Comparison of ENCODE assay signal across 18 cellular contexts in genomic region chr2:150171065-150171548, GRCh38.
DNase-seq lines count a peak whose midpoint lies in the region; ATAC-seq lines count a peak whose summit lies in the region.
"Had no signal": no experiment of that assay in that cellular context is flagged by ENCODE, and none has a peak within 500 bp of the region (broad histone marks: within the 10 kb centered on the region; RNA-seq: fewer than 3 reads in every experiment).

No MANE protein-coding gene starts in this region.

- no peaks in the 10 kb centered on the region for H3K27me3 Mint-ChIP-seq in activated naive CD4-positive, alpha-beta T cell treated with anti-CD3 and anti-CD28 coated beads, Interleukin-2, amount 50 U/mL, for 24 hours
- H3K27me3 Mint-ChIP-seq in stimulated activated naive CD8-positive, alpha-beta T cell treated with anti-CD3 and anti-CD28 coated beads, Interleukin-15, amount 100 ng/mL, for 72 hours = no peaks in the 10 kb centered on the region
- H3K27me3 Mint-ChIP-seq: CD4-positive, alpha-beta memory T cell; IgD-negative memory B cell had no signal

- H3K27ac Mint-ChIP-seq in activated naive CD4-positive, alpha-beta T cell treated with anti-CD3 and anti-CD28 coated beads, Interleukin-2, amount 50 U/mL, for 24 hours = peak overlapping the region; percentile 48
- H3K27ac Mint-ChIP-seq in stimulated activated naive CD8-positive, alpha-beta T cell treated with anti-CD3 and anti-CD28 coated beads, Interleukin-15, amount 100 ng/mL, for 72 hours = no peak overlapping the region
- H3K27ac Mint-ChIP-seq: CD14-positive monocyte; CD4-positive, alpha-beta memory T cell; HFFc6; IgD-negative memory B cell had no signal

- H3K79me1 ChIP-seq in mesenchymal stem cell (replicated peaks; ENCODE audit: low read length, poor library complexity, severe bottlenecking) = no peaks in the 10 kb centered on the region

- no peaks in the 10 kb centered on the region for H3K36me3 Mint-ChIP-seq in activated naive CD4-positive, alpha-beta T cell treated with anti-CD3 and anti-CD28 coated beads, Interleukin-2, amount 50 U/mL, for 24 hours
- H3K36me3 Mint-ChIP-seq: CD14-positive monocyte; CD4-positive, alpha-beta memory T cell; IgD-negative memory B cell had no signal

- H3K9me3 Mint-ChIP-seq in activated naive CD4-positive, alpha-beta T cell treated with anti-CD3 and anti-CD28 coated beads, Interleukin-2, amount 50 U/mL, for 24 hours = no peaks in the 10 kb centered on the region
- H3K9me3 Mint-ChIP-seq in stimulated activated naive CD8-positive, alpha-beta T cell treated with anti-CD3 and anti-CD28 coated beads, Interleukin-15, amount 100 ng/mL, for 72 hours = peaks cover 10 to 21% of the 10 kb centered on the region in 2 donors

- no peak overlapping the region for H2AK5ac ChIP-seq in mesenchymal stem cell (ENCODE audit: low read length, severe bottlenecking)

- no peak overlapping the region for H3K9ac ChIP-seq in mesenchymal stem cell (ENCODE audit: low read length)
- H3K9ac ChIP-seq: BLaER1 had no signal

- H3K9me3 ChIP-seq in mesenchymal stem cell (ENCODE audit: control insufficient read depth, low read length) = no peaks in the 10 kb centered on the region

- peak overlapping the region; percentile 23 for H2BK15ac ChIP-seq in mesenchymal stem cell (ENCODE audit: low read depth, poor library complexity, severe bottlenecking)

- no peaks in the 10 kb centered on the region for H3K36me3 ChIP-seq in mesenchymal stem cell (ENCODE audit: control insufficient read depth in 1 of 2, insufficient read depth in 2 of 2, low read depth in 1 of 2, low read length in 2 of 2)
- H3K36me3 ChIP-seq: BLaER1 had no signal

- WGBS in mesenchymal stem cell = 99% methylated on average over 34 of the region's 43 CpGs

- no peak overlapping the region for H3K27ac ChIP-seq in mesenchymal stem cell (ENCODE audit: low read length, poor library complexity, severe bottlenecking)
- H3K27ac ChIP-seq: BLaER1 had no signal

- H2BK12ac ChIP-seq in mesenchymal stem cell (ENCODE audit: low read length in 2 of 2) = peak overlapping the region in 1 of 2 experiments; percentile 15

- no peak overlapping the region for H3K4me3 ChIP-seq in mesenchymal stem cell (ENCODE audit: insufficient read depth in 1 of 2, low read depth in 1 of 2, low read length in 2 of 2)
- H3K4me3 ChIP-seq: BLaER1, GM12878 had no signal

- no peak for DNase-seq in activated naive CD4-positive, alpha-beta T cell treated with Interleukin-2 at 50 U/mL for 16 hours
- no peak for DNase-seq in stimulated activated naive CD8-positive, alpha-beta T cell treated with anti-CD3 and anti-CD28 coated beads, Interleukin-15, amount 100 ng/mL, for 72 hours
- DNase-seq in stimulated activated naive CD8-positive, alpha-beta T cell treated with anti-CD3 and anti-CD28 coated beads, Interleukin-15, Interleukin-2, amounts not matched to agents 100 U/mL and 50 U/mL, for 24 hours = no peak
- DNase-seq in mesenchymal stem cell (no peak), OCI-M2 (lab: John Stamatoyannopoulos, UW; ENCODE audit: unreplicated experiment) (no peak), hippocampal formation (lab: John Stamatoyannopoulos, UW) (no peak)
- DNase-seq: 8988T; CD4-positive, alpha-beta memory T cell; DMS79 treated with DMSO at 0.1 percent for 48 hours; HFFc6 had no signal

- peaks cover 1% of the 10 kb centered on the region for H3K4me1 ChIP-seq in mesenchymal stem cell (ENCODE audit: control insufficient read depth, insufficient read depth, low read depth, low read length)

- H4K8ac ChIP-seq in mesenchymal stem cell (ENCODE audit: low read length) = no peak overlapping the region

- H3K4me1 Mint-ChIP-seq in activated naive CD4-positive, alpha-beta T cell treated with anti-CD3 and anti-CD28 coated beads, Interleukin-2, amount 50 U/mL, for 24 hours = no peaks in the 10 kb centered on the region
- no peaks in the 10 kb centered on the region for H3K4me1 Mint-ChIP-seq in stimulated activated naive CD8-positive, alpha-beta T cell treated with anti-CD3 and anti-CD28 coated beads, Interleukin-15, amount 100 ng/mL, for 72 hours
- H3K4me1 Mint-ChIP-seq: CD14-positive monocyte; CD4-positive, alpha-beta memory T cell; IgD-negative memory B cell had no signal

- peak; percentile 42 for ATAC-seq in stimulated activated naive CD8-positive, alpha-beta T cell treated with anti-CD3 and anti-CD28 coated beads, Interleukin-15, amount 100 ng/mL, for 72 hours
- ATAC-seq in stimulated activated naive CD8-positive, alpha-beta T cell treated with anti-CD3 and anti-CD28 coated beads, Interleukin-15, Interleukin-2, amounts not matched to agents 100 U/mL and 50 U/mL, for 24 hours = no peak
- no peak for ATAC-seq in HG03342 (IDR thresholded peaks at IDR 0.05; ENCODE audit: unreplicated experiment)
- ATAC-seq: GM12878, HCT116, HepG2 had no signal

- no peak overlapping the region for H3K18ac ChIP-seq in mesenchymal stem cell (ENCODE audit: low read depth in 1 of 2, low read length in 2 of 2)

- no peak overlapping the region for H2BK5ac ChIP-seq in mesenchymal stem cell (ENCODE audit: low read depth, low read length, poor library complexity, severe bottlenecking)

- no peak overlapping the region for H3K23ac ChIP-seq in mesenchymal stem cell (ENCODE audit: low read length in 2 of 2)

- H3K4me2 ChIP-seq in mesenchymal stem cell (ENCODE audit: low read length, poor library complexity, severe bottlenecking) = no peak overlapping the region

- H3K27me3 ChIP-seq in mesenchymal stem cell (ENCODE audit: control insufficient read depth in 1 of 2, insufficient read depth in 1 of 2, low read length in 2 of 2) = no peaks in the 10 kb centered on the region
- H3K27me3 ChIP-seq: BLaER1 had no signal

- H4K91ac ChIP-seq in mesenchymal stem cell (ENCODE audit: low read length) = no peak overlapping the region

- no peak overlapping the region for H3K4me3 Mint-ChIP-seq in activated naive CD4-positive, alpha-beta T cell treated with anti-CD3 and anti-CD28 coated beads, Interleukin-2, amount 50 U/mL, for 24 hours
- no peak overlapping the region for H3K4me3 Mint-ChIP-seq in stimulated activated naive CD8-positive, alpha-beta T cell treated with anti-CD3 and anti-CD28 coated beads, Interleukin-15, amount 100 ng/mL, for 72 hours
- H3K4me3 Mint-ChIP-seq: CD14-positive monocyte; CD4-positive, alpha-beta memory T cell; HFFc6; IgD-negative memory B cell had no signal

- no peak overlapping the region for H3K4ac ChIP-seq in mesenchymal stem cell (ENCODE audit: low read depth in 1 of 2, low read length in 2 of 2)

- H3K14ac ChIP-seq in mesenchymal stem cell (ENCODE audit: low read length in 2 of 2) = no peak overlapping the region

- H2BK120ac ChIP-seq in mesenchymal stem cell (ENCODE audit: low read depth, low read length) = no peak overlapping the region

- H2AFZ ChIP-seq in mesenchymal stem cell (ENCODE audit: low read depth, low read length) = no peak overlapping the region
